Comparison of ENCODE assay signal across 8 cellular contexts in genomic region chr7:91266067-91266930, GRCh38. TPM values are rescaled to one million over a fixed set of nuclear protein-coding genes. Genes with fewer than 3 reads are reported as not detected.
DNase-seq lines count a peak whose midpoint lies in the region; ATAC-seq and TF ChIP-seq lines count a peak whose summit lies in the region.

No MANE protein-coding gene starts in this region.

- H3K4me3 Mint-ChIP-seq in immature natural killer cell: peak overlapping the region in 3 of 5 donors; percentile 12 to 53 (median 27)
- H3K4me3 Mint-ChIP-seq in stimulated activated memory B cell treated with anti-CD40 and anti-IgM and Interleukin-4, amounts not matched to agents 10 μg/mL and 1 μg/mL and 100 μg/mL, for 72 hours: peak overlapping the region; percentile 95

- H3K9me3 Mint-ChIP-seq in immature natural killer cell: peaks cover 0 to 3% (median 2%) of the 10 kb centered on the region in 6 donors
- no peaks in the 10 kb centered on the region for H3K9me3 Mint-ChIP-seq in stimulated activated memory B cell treated with anti-CD40 and anti-IgM and Interleukin-4, amounts not matched to agents 10 μg/mL and 1 μg/mL and 100 μg/mL, for 72 hours

- no peaks in the 10 kb centered on the region for H3K36me3 Mint-ChIP-seq in immature natural killer cell
- H3K36me3 Mint-ChIP-seq in stimulated activated memory B cell treated with anti-CD40 and anti-IgM and Interleukin-4, amounts not matched to agents 10 μg/mL and 1 μg/mL and 100 μg/mL, for 72 hours: no peaks in the 10 kb centered on the region

- H3K27ac Mint-ChIP-seq in immature natural killer cell: no peak overlapping the region
- no peak overlapping the region for H3K27ac Mint-ChIP-seq in stimulated activated memory B cell treated with anti-CD40 and anti-IgM and Interleukin-4, amounts not matched to agents 10 μg/mL and 1 μg/mL and 100 μg/mL, for 72 hours

- peaks cover 4 to 18% (median 6%) of the 10 kb centered on the region in 3 donors for H3K27me3 Mint-ChIP-seq in immature natural killer cell (ENCODE audit: low read depth in 3 of 3)
- peaks cover 36% of the 10 kb centered on the region for H3K27me3 Mint-ChIP-seq in stimulated activated memory B cell treated with anti-CD40 and anti-IgM and Interleukin-4, amounts not matched to agents 10 μg/mL and 1 μg/mL and 100 μg/mL, for 72 hours

- no peak for ATAC-seq in stimulated activated memory B cell treated with anti-CD40 and anti-IgM and Interleukin-4, amounts not matched to agents 10 μg/mL and 1 μg/mL and 100 μg/mL, for 72 hours
- no peak for ATAC-seq in HG03097 (IDR thresholded peaks at IDR 0.05; ENCODE audit: low FRiP score, unreplicated experiment)

- no peak for TF ChIP-seq CTCF in HFF-Myc (IDR thresholded peaks at IDR 0.05; ENCODE audit: low read depth, low read length, missing control alignments)
- no peak for TF ChIP-seq CTCF in astrocyte of the spinal cord (IDR thresholded peaks at IDR 0.05; ENCODE audit: low read depth, low read length)

- peaks cover 0 to 6% of the 10 kb centered on the region in 2 donors for H3K4me1 Mint-ChIP-seq in immature natural killer cell
- H3K4me1 Mint-ChIP-seq in stimulated activated memory B cell treated with anti-CD40 and anti-IgM and Interleukin-4, amounts not matched to agents 10 μg/mL and 1 μg/mL and 100 μg/mL, for 72 hours: peaks cover 37% of the 10 kb centered on the region

- in situ Hi-C loops in astrocyte of the spinal cord (cut with HindIII; ENCODE audit: low sequenced_read_pairs): no loop called here

- DNase-seq in HFF-Myc (ENCODE audit: extremely low read depth, low read depth) (no peak), astrocyte of the spinal cord (ENCODE audit: low read depth, low spot score) (no peak), immature natural killer cell (no peak), NCI-H446 (lab: John Stamatoyannopoulos, UW) (no peak), pons (ENCODE audit: low spot score) (no peak)
- DNase-seq in activated T-cell treated with anti-CD3 and anti-CD28 coated beads, Interleukin-2, amount 50 U/mL, for 1 hour: no peak

- H3K4me3 ChIP-seq in HFF-Myc (replicated peaks; ENCODE audit: low read depth, low read length): peak overlapping the region; percentile 61
- H3K4me3 ChIP-seq in astrocyte of the spinal cord (ENCODE audit: low read depth, low read length): peak overlapping the region; percentile 69

RNA-seq across cellular contexts. Expression of gene FZD1, which starts 2.1 kb away (rescaled TPM):
- under 1 TPM in 1 of 3 donors, not detected in 2; 0.12 TPM for polyA plus RNA-seq in immature natural killer cell
